ENCODE assay signal across 13 cellular contexts in genomic region chr16:50316102-50316847, GRCh38. TPM values are rescaled to one million over a fixed set of nuclear protein-coding genes. Genes with fewer than 3 reads are reported as not detected.
DNase-seq lines count a peak whose midpoint lies in the region; ATAC-seq and TF ChIP-seq lines count a peak whose summit lies in the region.
"Had no signal": no experiment of that assay in that cellular context is flagged by ENCODE, and none has a peak within 500 bp of the region (broad histone marks: within the 10 kb centered on the region; RNA-seq: fewer than 3 reads in every experiment).

No MANE protein-coding gene starts in this region.

- no peaks in the 10 kb centered on the region for H3K27me3 Mint-ChIP-seq in activated CD8-positive, alpha-beta T cell treated with anti-CD3 and anti-CD28 coated beads for 36 hours
- H3K27me3 Mint-ChIP-seq in immature natural killer cell (ENCODE audit: low read depth in 3 of 3): peaks cover 7 to 13% (median 11%) of the 10 kb centered on the region in 3 donors
- H3K27me3 Mint-ChIP-seq in stimulated activated memory B cell treated with anti-CD40 and anti-IgM and Interleukin-4, amounts not matched to agents 10 μg/mL and 1 μg/mL and 100 μg/mL, for 72 hours: no peaks in the 10 kb centered on the region

- H3K36me3 Mint-ChIP-seq in activated naive CD4-positive, alpha-beta T cell treated with anti-CD3 and anti-CD28 coated beads, Interleukin-2, amount 50 U/mL, for 72 hours: peaks cover 0 to 26% of the 10 kb centered on the region in 2 donors
- H3K36me3 Mint-ChIP-seq in activated CD8-positive, alpha-beta T cell treated with anti-CD3 and anti-CD28 coated beads for 36 hours (ENCODE audit: low read depth): peaks cover 54% of the 10 kb centered on the region
- peaks cover 29 to 59% (median 37%) of the 10 kb centered on the region in 3 donors for H3K36me3 Mint-ChIP-seq in immature natural killer cell
- peaks cover 56% of the 10 kb centered on the region for H3K36me3 Mint-ChIP-seq in stimulated activated memory B cell treated with anti-CD40 and anti-IgM and Interleukin-4, amounts not matched to agents 10 μg/mL and 1 μg/mL and 100 μg/mL, for 72 hours

- CTCF ChIA-PET in activated CD8-positive, alpha-beta T cell treated with anti-CD3 and anti-CD28 coated beads for 36 hours (lab: Charles Lee): interaction anchor here (0.8 to 4.2 kb wide), 4 partner anchors 9 to 105 kb away, joined by 3 to 20 read pairs (median 10); no protein-coding TSS in a partner anchor

- peaks cover 25% of the 10 kb centered on the region for H3K4me1 Mint-ChIP-seq in activated CD8-positive, alpha-beta T cell treated with anti-CD3 and anti-CD28 coated beads for 36 hours (ENCODE audit: low read depth)
- H3K4me1 Mint-ChIP-seq in immature natural killer cell: peaks cover 40% of the 10 kb centered on the region in 2 donors
- peaks cover 9% of the 10 kb centered on the region for H3K4me1 Mint-ChIP-seq in stimulated activated memory B cell treated with anti-CD40 and anti-IgM and Interleukin-4, amounts not matched to agents 10 μg/mL and 1 μg/mL and 100 μg/mL, for 72 hours

- no peak overlapping the region for H3K4me3 Mint-ChIP-seq in activated CD8-positive, alpha-beta T cell treated with anti-CD3 and anti-CD28 coated beads for 36 hours
- no peak overlapping the region for H3K4me3 Mint-ChIP-seq in immature natural killer cell
- no peak overlapping the region for H3K4me3 Mint-ChIP-seq in stimulated activated memory B cell treated with anti-CD40 and anti-IgM and Interleukin-4, amounts not matched to agents 10 μg/mL and 1 μg/mL and 100 μg/mL, for 72 hours

- intact Hi-C loops in activated CD8-positive, alpha-beta T cell treated with anti-CD3 and anti-CD28 coated beads for 36 hours (cut with micrococcal nuclease): no loop called here

- H3K9me3 Mint-ChIP-seq in activated naive CD4-positive, alpha-beta T cell treated with anti-CD3 and anti-CD28 coated beads, Interleukin-2, amount 50 U/mL, for 72 hours: no peaks in the 10 kb centered on the region
- no peaks in the 10 kb centered on the region for H3K9me3 Mint-ChIP-seq in activated CD8-positive, alpha-beta T cell treated with anti-CD3 and anti-CD28 coated beads for 36 hours
- no peaks in the 10 kb centered on the region for H3K9me3 Mint-ChIP-seq in immature natural killer cell
- H3K9me3 Mint-ChIP-seq in stimulated activated memory B cell treated with anti-CD40 and anti-IgM and Interleukin-4, amounts not matched to agents 10 μg/mL and 1 μg/mL and 100 μg/mL, for 72 hours: no peaks in the 10 kb centered on the region

- no peak for ATAC-seq in activated naive CD4-positive, alpha-beta T cell treated with anti-CD3 and anti-CD28 coated beads, Interleukin-2, amount 50 U/mL, for 72 hours
- ATAC-seq in activated CD8-positive, alpha-beta T cell treated with anti-CD3 and anti-CD28 coated beads for 36 hours: no peak
- ATAC-seq in stimulated activated memory B cell treated with anti-CD40 and anti-IgM and Interleukin-4, amounts not matched to agents 10 μg/mL and 1 μg/mL and 100 μg/mL, for 72 hours: no peak
- ATAC-seq: left colon, upper lobe of right lung had no signal

- H3K27ac Mint-ChIP-seq in activated naive CD4-positive, alpha-beta T cell treated with anti-CD3 and anti-CD28 coated beads, Interleukin-2, amount 50 U/mL, for 72 hours: peak overlapping the region; percentile 81 to 87
- peak overlapping the region; percentile 54 for H3K27ac Mint-ChIP-seq in activated CD8-positive, alpha-beta T cell treated with anti-CD3 and anti-CD28 coated beads for 36 hours
- peak overlapping the region; percentile 69 to 89 (median 78) for H3K27ac Mint-ChIP-seq in immature natural killer cell
- H3K27ac Mint-ChIP-seq in stimulated activated memory B cell treated with anti-CD40 and anti-IgM and Interleukin-4, amounts not matched to agents 10 μg/mL and 1 μg/mL and 100 μg/mL, for 72 hours: peak overlapping the region; percentile 85

- TF ChIP-seq CTCF in activated CD8-positive, alpha-beta T cell treated with anti-CD3 and anti-CD28 coated beads for 36 hours (IDR thresholded peaks at IDR 0.05): no peak

- peak in 1 of 2 donors; percentile 44 for DNase-seq in activated naive CD4-positive, alpha-beta T cell treated with anti-CD3 and anti-CD28 coated beads, Interleukin-2, amount 50 U/mL, for 72 hours (ENCODE audit: low spot score in 2 of 2)
- no peak for DNase-seq in activated naive CD4-positive, alpha-beta T cell treated with anti-CD3 and anti-CD28 coated beads, Interleukin-2, amount 50 U/mL, for 16 hours
- DNase-seq in activated CD8-positive, alpha-beta T cell treated with anti-CD3 and anti-CD28 coated beads for 36 hours: no peak
- no peak for DNase-seq in immature natural killer cell
- no peak for DNase-seq in T-helper 1 cell
- DNase-seq in DMS79 treated with DMSO at 0.1 percent for 48 hours (lab: John Stamatoyannopoulos, UW): no peak
- DNase-seq in NCI-H1105 (lab: John Stamatoyannopoulos, UW): no peak
- DNase-seq: left colon, NCI-H2107, NCI-H748 treated with DMSO at 0.1 percent for 48 hours, SW 1271, upper lobe of right lung had no signal

- POLR2A ChIA-PET in activated CD8-positive, alpha-beta T cell treated with anti-CD3 and anti-CD28 coated beads for 36 hours (lab: Charles Lee): interaction anchor here (0.6 kb wide), 1 partner anchor 50 kb away, joined by 4 read pairs; the partner anchor contains the start of gene ADCY7

RNA-seq across cellular contexts. Expression of gene ADCY7, which starts 49.9 kb away (rescaled TPM):
- total RNA-seq in activated naive CD4-positive, alpha-beta T cell treated with anti-CD3 and anti-CD28 coated beads, Interleukin-2, amount 50 U/mL, for 72 hours: 100 to 1,000 TPM in 1 of 2 donors, 10 to 100 TPM in 1; 78.5 to 104 TPM
- total RNA-seq in activated CD8-positive, alpha-beta T cell treated with anti-CD3 and anti-CD28 coated beads for 36 hours: 10 to 100 TPM; 89.9 to 92.1 TPM
- polyA plus RNA-seq in immature natural killer cell: 100 to 1,000 TPM in 2 of 3 donors, 10 to 100 TPM in 1; 97.6 to 209 (median 108) TPM

RNA-seq across cellular contexts. Expression of gene BRD7, which starts 52.5 kb away (rescaled TPM):
- 10 to 100 TPM; 71.5 to 84.9 TPM for total RNA-seq in activated naive CD4-positive, alpha-beta T cell treated with anti-CD3 and anti-CD28 coated beads, Interleukin-2, amount 50 U/mL, for 72 hours
- total RNA-seq in activated CD8-positive, alpha-beta T cell treated with anti-CD3 and anti-CD28 coated beads for 36 hours: 10 to 100 TPM; 76.2 to 93.4 TPM
- polyA plus RNA-seq in immature natural killer cell: 10 to 100 TPM; 15.7 to 42.7 (median 39.8) TPM
